Comparison of ENCODE assay signal across 16 cellular contexts in the genomic region with DNA sequence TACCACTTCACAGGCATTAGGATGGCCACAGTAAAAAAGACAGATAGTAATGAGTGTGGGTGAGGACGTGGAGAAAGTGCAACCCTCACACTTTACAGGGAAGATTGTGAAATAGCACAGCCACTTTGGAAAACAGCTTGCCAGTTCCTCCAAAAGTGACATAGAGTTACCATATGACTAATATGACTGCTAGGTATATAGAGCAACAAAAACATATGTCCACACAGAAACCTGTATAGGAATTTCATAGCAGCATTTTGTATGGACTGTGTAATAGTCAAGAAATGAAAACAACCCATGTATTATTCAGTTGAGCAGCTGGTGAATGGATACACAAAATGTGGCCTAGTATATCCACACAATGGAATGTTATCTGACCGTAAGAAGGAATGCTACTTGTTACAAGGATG. TPM values are rescaled to one million over a fixed set of nuclear protein-coding genes. Genes with fewer than 3 reads are reported as not detected.
DNase-seq lines count a peak whose midpoint lies in the region; ATAC-seq, FAIRE-seq and TF ChIP-seq lines count a peak whose summit lies in the region.
"Had no signal": no experiment of that assay in that cellular context is flagged by ENCODE, and none has a peak within 500 bp of the region (broad histone marks: within the 10 kb centered on the region; RNA-seq: fewer than 3 reads in every experiment).

No MANE protein-coding gene starts in this region.

- H2AFZ ChIP-seq in K562 (ENCODE audit: low read depth, low read length): no peak overlapping the region

- POLR2A ChIA-PET in K562 (lab: Yijun Ruan, JAX): interaction anchor here (1.0 kb wide), 1 partner anchor 21 kb away, joined by 3 read pairs; no protein-coding TSS in a partner anchor

- DNase-seq in Right ventricle myocardium superior (no peak), cardiac septum (ENCODE audit: low spot score) (no peak), K562 (ENCODE audit: extremely low read depth in 1 of 4, low spot score in 3 of 4) (no peak), iris pigment epithelial cell (ENCODE audit: low read depth) (peak; percentile 84), NCI-H774 (lab: John Stamatoyannopoulos, UW) (no peak)
- DNase-seq: activated naive CD4-positive, alpha-beta T cell treated with Interleukin-2 at 50 U/mL for 16 hours; heart right ventricle; NCI-H1930; nephron progenitor cell; SHP77 treated with DMSO at 0.1 percent for 48 hours had no signal

- H4K20me1 ChIP-seq in K562 (replicated peaks; ENCODE audit: control insufficient read depth, insufficient read depth, low read length): peaks cover 4% of the 10 kb centered on the region; the same call in 1 of the 2 replicates

- FAIRE-seq in K562 (lab: Jason Lieb, UNC): no peak
- FAIRE-seq: A204.1, endometrium had no signal

- H3K4me2 ChIP-seq in K562 (ENCODE audit: insufficient read depth, low read length): no peak overlapping the region

- peaks cover 7 to 21% of the 10 kb centered on the region in 2 experiments; a peak in 3 of 5 replicates for H3K4me1 ChIP-seq in K562 (replicated peaks in 1 of 2; ENCODE audit: control insufficient read depth in 2 of 2, insufficient read depth in 2 of 2, low read length in 2 of 2)
- H3K4me1 ChIP-seq in stomach smooth muscle (ENCODE audit: control insufficient read depth, insufficient read depth, low read length): peaks cover 52% of the 10 kb centered on the region

- no peak for TF ChIP-seq CTCF in K562 (IDR thresholded peaks at IDR 0.05 in 2 of 3, conservative IDR thresholded peaks at IDR 0.05 in 1 of 3; ENCODE audit: insufficient read depth in 2 of 3, low read depth in 1 of 3, low read length in 3 of 3)

- TF ChIP-seq POLR2A in K562 (conservative IDR thresholded peaks at IDR 0.05): no peak

- H3K9me1 ChIP-seq in K562 (ENCODE audit: control insufficient read depth, insufficient read depth, low read length): no peaks in the 10 kb centered on the region

- no peak overlapping the region for H3K27ac ChIP-seq in K562 (ENCODE audit: extremely low read depth, low read depth, low read length)
- peak overlapping the region; percentile 55 for H3K27ac ChIP-seq in stomach smooth muscle (ENCODE audit: low read length)
- H3K27ac ChIP-seq: cardiac muscle cell had no signal

- H3K36me3 ChIP-seq in K562 (ENCODE audit: control insufficient read depth, insufficient read depth, low read length): no peaks in the 10 kb centered on the region
- H3K36me3 ChIP-seq in stomach smooth muscle (ENCODE audit: control insufficient read depth in 2 of 2, insufficient read depth in 2 of 2, low read length in 2 of 2): no peaks in the 10 kb centered on the region
- H3K36me3 ChIP-seq: cardiac muscle cell, heart right ventricle had no signal

- H3K9me3 ChIP-seq in K562 (replicated peaks; ENCODE audit: control insufficient read depth, insufficient read depth, low read depth, low read length) (no peaks in the 10 kb centered on the region), stomach smooth muscle (ENCODE audit: control insufficient read depth in 2 of 2, low read length in 2 of 2) (no peaks in the 10 kb centered on the region)
- H3K9me3 ChIP-seq: heart right ventricle had no signal

- no TSS peak for BruUV-seq in K562 (replicated peaks; lab: Mats Ljungman, UMichigan)

- intact Hi-C loops in Right ventricle myocardium superior (cut with DNase I): no loop called here
- intact Hi-C loops in cardiac septum (cut with DNase I): no loop called here
- intact Hi-C loops in K562 (cut with micrococcal nuclease): no loop called here

- H3K27me3 ChIP-seq in K562 (ENCODE audit: control insufficient read depth in 2 of 2, insufficient read depth in 2 of 2, low read length in 2 of 2) (peaks cover 3 to 7% of the 10 kb centered on the region in 2 experiments; a peak in 3 of 5 replicates), stomach smooth muscle (ENCODE audit: control insufficient read depth in 1 of 2, insufficient read depth in 2 of 2, low read length in 2 of 2) (no peaks in the 10 kb centered on the region)
- H3K27me3 ChIP-seq: cardiac muscle cell, heart right ventricle had no signal

- no peak for TF ChIP-seq RAD21 in K562 (CRISPR knock-in tag; conservative IDR thresholded peaks at IDR 0.05 in 1 of 2, IDR thresholded peaks at IDR 0.05 in 1 of 2)

- no peaks in the 10 kb centered on the region for H3K79me2 ChIP-seq in K562 (ENCODE audit: control insufficient read depth, insufficient read depth, low read length)

- TF ChIP-seq EP300 in K562 (IDR thresholded peaks at IDR 0.05; ENCODE audit: low read length): no peak

- H3K9ac ChIP-seq in K562 (ENCODE audit: insufficient read depth in 1 of 2, low read depth in 2 of 2, low read length in 2 of 2) (no peak overlapping the region), stomach smooth muscle (ENCODE audit: low read length in 2 of 2) (peak overlapping the region in 1 of 2 donors; percentile 5)

- ATAC-seq in Right ventricle myocardium superior (ENCODE audit: poor library complexity) (peak; percentile 18), K562 (no peak), GM18868 (IDR thresholded peaks at IDR 0.05; ENCODE audit: unreplicated experiment) (no peak), GM18858 (IDR thresholded peaks at IDR 0.05; ENCODE audit: unreplicated experiment) (no peak)

- CTCF ChIA-PET in K562 (lab: Yijun Ruan, JAX; ENCODE audit: low intra/inter-chr PET ratio): no interaction called here

- in situ Hi-C loops in K562 (cut with MboI): no loop called here

- H3K4me3 ChIP-seq in K562 (no peak overlapping the region), stomach smooth muscle (ENCODE audit: low read length in 2 of 2) (no peak overlapping the region)
- H3K4me3 ChIP-seq: cardiac muscle cell, heart right ventricle had no signal

- WGBS in K562 (ENCODE audit: insufficient coverage, low coverage, missing lambda C conversion rate): 44% methylated on average over 2 of the region's 2 CpGs

TF ChIP-seq in K562, 482 proteins besides CTCF, POLR2A, EP300 and RAD21 (continues in another document):
- TF ChIP-seq, protein P1, sequence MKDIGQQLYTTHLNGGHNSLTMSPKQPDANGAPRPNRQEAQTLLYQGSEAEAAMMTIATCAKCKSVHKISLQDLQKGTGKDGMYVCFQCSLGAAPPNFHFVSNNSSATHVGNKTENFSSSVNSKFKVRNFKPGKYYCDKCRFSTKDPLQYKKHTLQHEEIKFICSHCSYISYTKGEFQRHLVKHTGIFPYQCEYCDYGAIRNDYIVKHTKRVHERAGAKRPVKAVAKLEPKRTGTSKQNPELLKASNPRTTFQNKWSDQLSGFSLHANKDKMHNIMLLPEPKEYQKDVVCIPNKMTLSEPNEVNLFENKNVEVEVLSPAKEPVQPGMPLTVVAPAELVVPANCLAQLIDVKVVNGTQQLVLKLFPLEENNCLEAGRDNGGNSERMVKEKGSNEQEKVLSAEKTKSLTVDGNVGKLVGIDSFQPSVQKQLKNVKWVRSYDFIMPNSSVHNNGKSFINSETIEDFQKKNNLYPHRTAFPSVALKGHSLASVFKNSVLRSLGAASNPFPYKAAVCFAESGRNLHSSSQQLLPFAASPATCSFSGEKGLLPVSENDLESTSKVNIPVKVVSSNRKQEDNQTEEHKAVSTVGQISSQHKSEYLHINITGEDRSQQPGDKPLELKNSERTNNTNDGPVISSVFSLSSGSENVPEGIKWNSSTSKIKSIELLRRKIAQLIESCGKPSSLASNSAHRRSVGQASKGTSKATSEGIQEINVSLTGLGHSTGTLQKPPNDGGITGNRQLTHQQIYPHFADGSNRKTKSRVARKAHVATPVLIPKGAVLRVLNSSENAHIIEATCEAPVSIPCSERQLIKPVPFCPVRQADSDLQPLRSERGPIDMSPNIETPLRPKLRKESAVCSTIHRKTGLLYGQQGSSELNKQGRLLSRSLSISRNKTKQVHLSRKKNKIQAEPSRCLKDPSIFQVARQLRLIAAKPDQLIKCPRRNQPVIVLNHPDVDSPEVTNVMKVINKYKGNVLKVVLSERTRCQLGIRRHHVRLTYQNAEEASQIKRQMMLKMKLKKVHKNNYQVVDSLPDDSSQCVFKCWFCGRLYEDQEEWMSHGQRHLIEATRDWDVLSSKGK (CRISPR knock-in tag; IDR thresholded peaks at IDR 0.05): no peak
- TF ChIP-seq CEBPG (CRISPR knock-in tag; IDR thresholded peaks at IDR 0.05) (0 out of 2 replicates have a peak, but pooled peaks have one; percentile 31), CEBPG (tag; conservative IDR thresholded peaks at IDR 0.05 in 1 of 2, IDR thresholded peaks at IDR 0.05 in 1 of 2) (peak; percentile 43 to 45; a peak in 2 of 4 replicates), ELF2 (CRISPR knock-in tag; IDR thresholded peaks at IDR 0.05) (no peak), SOX6 (IDR thresholded peaks at IDR 0.05) (no peak), ZFP1 (CRISPR knock-in tag; IDR thresholded peaks at IDR 0.05) (no peak), PCBP1 (IDR thresholded peaks at IDR 0.05; ENCODE audit: low read depth, low read length, poor library complexity, severe bottlenecking) (no peak), ZNF586 (CRISPR knock-in tag; conservative IDR thresholded peaks at IDR 0.05) (no peak), EP400 (IDR thresholded peaks at IDR 0.05) (no peak), ZNF133 (CRISPR knock-in tag; IDR thresholded peaks at IDR 0.05) (no peak), CEBPB (tag; IDR thresholded peaks at IDR 0.05) (peak; percentile 76), RBBP5 (IDR thresholded peaks at IDR 0.05; ENCODE audit: borderline replicate concordance, insufficient read depth, low read length, poor library complexity, severe bottlenecking) (no peak), TEAD2 (tag; IDR thresholded peaks at IDR 0.05) (no peak)

RNA-seq across cellular contexts. Expression of a gene that starts 30.4 kb away (rescaled TPM):
- total RNA-seq in Right ventricle myocardium superior (11.7 TPM), cardiac septum (13.7 TPM), K562 (2014; rRNA removed) (102 and 116 TPM in 2 replicates), K562 (2014; rRNA removed; fragmentation: Illumina TruSeq; extraction: Trizol) (205 and 234 TPM in 2 replicates), K562 (2015; rRNA removed; fragmentation: Illumina TruSeq; extraction: Trizol) (177 and 192 TPM in 2 replicates), K562 (2021) (229 and 235 TPM in 2 replicates)
- total RNA-seq in K562 (2011; cell fraction: chromatin; rRNA removed; ENCODE audit: low replicate concordance): 218 and 419 TPM in 2 replicates
- 192 and 198 TPM in 2 replicates for total RNA-seq in K562 (2011; cell fraction: nucleolus; rRNA removed)
- 268 and 304 TPM in 2 replicates for total RNA-seq in K562 (2011; cell fraction: nucleoplasm; rRNA removed)
- polyA plus RNA-seq in K562 (2011; rRNA removed) (170 and 197 TPM in 2 replicates), K562 (2014; fragmentation: Illumina TruSeq; extraction: Trizol) (160 and 197 TPM in 2 replicates), K562 (2014; fragmentation: Nextera tagmentation; extraction: Ambion mirVana) (100 to 1,000 TPM; 203 to 217 TPM), K562 (2014; rRNA removed) (144 and 147 TPM in 2 replicates)
- 90.3 and 164 TPM in 2 replicates for polyA plus RNA-seq in K562 (2011; cell fraction: cytosol; rRNA removed)
- 137 and 143 TPM in 2 replicates for polyA plus RNA-seq in K562 (2011; cell fraction: nucleus; rRNA removed)
- polyA plus RNA-seq in K562 (2012): 106 and 154 TPM in 2 replicates
- 186 and 194 TPM in 2 replicates for polyA minus RNA-seq in K562 (2011; rRNA and poly(A)+ RNA removed)
- 95.8 and 96.2 TPM in 2 replicates for polyA minus RNA-seq in K562 (2011; cell fraction: cytosol; rRNA and poly(A)+ RNA removed)
- polyA minus RNA-seq in K562 (2011; cell fraction: nucleus; rRNA and poly(A)+ RNA removed): 102 and 157 TPM in 2 replicates
